Comparison of ENCODE assay signal across 21 cellular contexts in the genomic region with DNA sequence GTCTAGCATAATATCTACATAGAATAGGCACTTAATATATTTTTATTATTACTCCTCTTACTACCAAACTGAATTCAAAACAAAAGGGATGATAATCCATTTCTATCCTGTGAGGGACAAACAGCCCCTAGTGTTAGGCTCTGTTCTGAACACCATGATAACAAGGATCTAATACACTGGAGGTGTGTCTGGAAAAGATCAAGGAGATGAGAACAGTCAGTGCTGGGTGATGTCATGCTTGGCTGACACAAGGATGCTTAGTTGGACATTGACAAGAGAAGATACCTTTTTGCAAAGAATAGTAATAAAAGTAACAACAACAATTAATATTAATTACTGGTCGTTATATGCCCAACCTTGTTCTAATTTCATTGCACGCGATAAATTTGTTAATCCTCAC.
DNase-seq lines count a peak whose midpoint lies in the region; FAIRE-seq and TF ChIP-seq lines count a peak whose summit lies in the region.
"Had no signal": no experiment of that assay in that cellular context is flagged by ENCODE, and none has a peak within 500 bp of the region (broad histone marks: within the 10 kb centered on the region; RNA-seq: fewer than 3 reads in every experiment).

No MANE protein-coding gene starts in this region.

- TF ChIP-seq CTCF in fibroblast of mammary gland (conservative IDR thresholded peaks at IDR 0.05; ENCODE audit: control insufficient read depth, insufficient read depth, low read depth, low read length): no peak

- H3K4me3 ChIP-seq in fibroblast of mammary gland (ENCODE audit: control insufficient read depth, low read depth, low read length): no peak overlapping the region
- H3K4me3 ChIP-seq: BLaER1, GM12878, GM23338 had no signal

- FAIRE-seq in GM12892 (lab: Jason Lieb, UNC): no peak
- FAIRE-seq: A204.1, D721Med, GM12878, GM19239 had no signal

- no peak for TF ChIP-seq POLR2A in GM12892 (IDR thresholded peaks at IDR 0.05; ENCODE audit: low read depth, low read length)

- DNase-seq in DMS 273 (lab: John Stamatoyannopoulos, UW; ENCODE audit: unreplicated experiment) (peak; percentile 3), DMS 273 treated with DMSO at 0.1 percent for 48 hours (lab: John Stamatoyannopoulos, UW) (no peak), SK-N-DZ (ENCODE audit: low spot score) (peak; percentile 80), fibroblast of mammary gland (ENCODE audit: low read depth) (peak; percentile 26), T1000 (lab: John Stamatoyannopoulos, UW) (no peak), SHP77 treated with DMSO at 0.1 percent for 48 hours (lab: John Stamatoyannopoulos, UW) (no peak), GM12892 (ENCODE audit: insufficient read length) (no peak)
- DNase-seq: Caco-2; CD4-positive, CD25-positive, alpha-beta regulatory T cell; CD8-positive, alpha-beta T cell; DMS153; DND-41; GDM1; H9; HFFc6 had no signal

Comparison
In these comparisons a context has a peak if more than half of its experiments do, and no peak if none do; other contexts are left out.
1. DNase-seq: peak in DMS 273 (single experiment), SK-N-DZ (single experiment) and fibroblast of mammary gland (single experiment); none in DMS 273 treated with DMSO at 0.1 percent for 48 hours (single experiment), T1000 (single experiment), SHP77 treated with DMSO at 0.1 percent for 48 hours (single experiment) and GM12892 (single experiment).